Comparison of ENCODE assay signal across 19 cellular contexts in genomic region chr21:42383331-42383730, GRCh38. TPM values are rescaled to one million over a fixed set of nuclear protein-coding genes. Genes with fewer than 3 reads are reported as not detected.
"Had no signal": no experiment of that assay in that cellular context is flagged by ENCODE, and none has a peak within 500 bp of the region (broad histone marks: within the 10 kb centered on the region; RNA-seq: fewer than 3 reads in every experiment).

No MANE protein-coding gene starts in this region.

- H3K36me3 ChIP-seq: esophagus muscularis mucosa, ovary had no signal

- DNase-seq: effector memory CD8-positive, alpha-beta T cell; head of caudate nucleus; kidney glomerular epithelial cell; mesendoderm; naive thymus-derived CD8-positive, alpha-beta T cell; ovary; right cardiac atrium; small intestine; stimulated activated CD4-positive, alpha-beta T cell treated with anti-CD3 and anti-CD28 coated beads, Interleukin-2, amount 100 ng/mL, for 48 hours; stimulated activated naive CD4-positive, alpha-beta T cell treated with Interleukin-2 at 50 U/mL for 16 hours; trophoblast cell had no signal

- H3K4me2 ChIP-seq: hepatocyte had no signal

- H2AFZ ChIP-seq: hepatocyte had no signal

- H3K4me3 ChIP-seq: esophagus muscularis mucosa, hepatocyte, ovary had no signal

- H3K79me2 ChIP-seq: hepatocyte had no signal

- H3K9me3 ChIP-seq: ovary had no signal

- H3K4me1 ChIP-seq: esophagus muscularis mucosa had no signal

- ATAC-seq: effector memory CD8-positive, alpha-beta T cell; naive thymus-derived CD8-positive, alpha-beta T cell; right cardiac atrium had no signal

- H3K4me3 Mint-ChIP-seq: effector memory CD8-positive, alpha-beta T cell had no signal

- H3K27ac ChIP-seq: epithelial cell of prostate, esophagus muscularis mucosa, ovary had no signal

- H3K27ac Mint-ChIP-seq: effector memory CD8-positive, alpha-beta T cell; progenitor cell of endocrine pancreas had no signal

- H3K27me3 ChIP-seq: hepatocyte, ovary had no signal

- H3K27me3 Mint-ChIP-seq: effector memory CD8-positive, alpha-beta T cell; naive thymus-derived CD8-positive, alpha-beta T cell; progenitor cell of endocrine pancreas had no signal

RNA-seq across cellular contexts. Expression of gene TMPRSS3, which starts 12.5 kb away (rescaled TPM):
- total RNA-seq: esophagus muscularis mucosa, fibroblast of villous mesenchyme, lung microvascular endothelial cell, right cardiac atrium had no signal
- polyA plus RNA-seq: right cardiac atrium had no signal

RNA-seq across cellular contexts. Expression of gene TFF1, which starts 17.0 kb away (rescaled TPM):
- total RNA-seq: esophagus muscularis mucosa; fibroblast of villous mesenchyme; liver; lung microvascular endothelial cell; naive thymus-derived CD8-positive, alpha-beta T cell; right cardiac atrium had no signal
- polyA plus RNA-seq: liver; naive thymus-derived CD8-positive, alpha-beta T cell; neural cell; ovary; right cardiac atrium had no signal

RNA-seq across cellular contexts. Expression of gene UBASH3A, which starts 20.4 kb away (rescaled TPM):
- total RNA-seq: fibroblast of villous mesenchyme, hepatocyte, lung microvascular endothelial cell, progenitor cell of endocrine pancreas had no signal
- polyA plus RNA-seq: hepatocyte, neural cell had no signal

RNA-seq across cellular contexts. Expression of gene TFF2, which starts 32.5 kb away (rescaled TPM):
- total RNA-seq: esophagus muscularis mucosa; fibroblast of villous mesenchyme; liver; lung microvascular endothelial cell; naive thymus-derived CD8-positive, alpha-beta T cell; progenitor cell of endocrine pancreas; right cardiac atrium had no signal
- polyA plus RNA-seq: naive thymus-derived CD8-positive, alpha-beta T cell; neural cell; ovary; right cardiac atrium had no signal
